ENCODE assay signal across 13 cellular contexts in the genomic region with DNA sequence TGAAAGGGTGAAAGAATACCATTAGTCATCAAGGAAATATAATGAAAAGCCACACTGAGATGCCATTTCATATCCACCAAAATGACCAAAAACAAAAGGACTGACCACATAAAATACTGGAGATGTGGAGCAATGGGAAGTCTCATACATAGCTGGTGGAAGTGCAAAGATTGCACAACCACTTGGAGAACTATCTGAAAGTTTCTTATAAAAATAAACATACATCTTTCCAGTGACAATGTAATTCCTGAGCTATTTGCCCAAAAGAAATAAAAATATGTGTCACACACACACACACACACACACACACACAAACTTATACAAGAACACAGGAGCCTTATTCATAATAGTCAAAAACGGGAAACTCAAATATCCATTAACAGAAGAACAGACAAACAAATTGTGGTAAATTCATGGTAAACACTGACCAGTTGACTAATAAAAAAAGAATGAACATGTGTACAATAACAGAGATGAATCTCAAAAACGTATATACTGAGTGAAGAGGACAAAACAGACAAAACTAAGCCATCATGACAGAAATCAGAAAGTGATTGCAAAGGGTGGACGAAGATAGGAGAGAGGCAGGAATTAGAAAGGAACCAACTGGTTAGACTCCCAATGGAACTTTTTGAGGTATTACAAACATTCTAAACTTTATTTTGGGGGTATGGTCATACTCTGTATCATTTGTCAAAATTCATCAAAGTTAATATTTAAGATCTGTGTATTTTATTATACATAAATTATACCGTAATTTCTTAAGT. TPM values are rescaled to one million over a fixed set of nuclear protein-coding genes. Genes with fewer than 3 reads are reported as not detected.
A peak's percentile ranks its signal among the peaks of the same experiment; 100 is the strongest.
DNase-seq lines count a peak whose midpoint lies in the region; TF ChIP-seq lines count a peak whose summit lies in the region.
"Had no signal": no experiment of that assay in that cellular context is flagged by ENCODE, and none has a peak within 500 bp of the region (broad histone marks: within the 10 kb centered on the region; RNA-seq: fewer than 3 reads in every experiment).

No MANE protein-coding gene starts in this region.

- DNase-seq in AG04450 (ENCODE audit: low read depth, low spot score) (peak; percentile 54), astrocyte of the spinal cord (ENCODE audit: low read depth, low spot score) (peak; percentile 90), iris pigment epithelial cell (ENCODE audit: low read depth) (peak; percentile 92), COLO668 (lab: John Stamatoyannopoulos, UW; ENCODE audit: unreplicated experiment) (no peak), NCI-H82 treated with DMSO at 0.1 percent for 48 hours (lab: John Stamatoyannopoulos, UW; ENCODE audit: unreplicated experiment) (no peak), T-helper 2 cell (no peak)
- no peak for DNase-seq in effector CD4-positive, alpha-beta T cell
- DNase-seq: activated CD4-positive, alpha-beta memory T cell treated with anti-CD3 and anti-CD28 coated beads for 36 hours; heart right ventricle; NCI-H1694 had no signal

- CTCF ChIA-PET in AG04450 (lab: Charles Lee) (interaction anchor here (1.5 kb wide), 1 partner anchor 45 kb away, joined by 4 read pairs; no protein-coding TSS in a partner anchor), HEK293 (lab: Yijun Ruan, JAX) (no interaction called here)

- H3K4me1 ChIP-seq in HEK293 (ENCODE audit: control insufficient read depth, insufficient read depth, low read length), result peaks cover 6% of the 10 kb centered on the region; the same call in 1 of the 2 replicates

- H3K9me3 ChIP-seq in AG04450 (ENCODE audit: control insufficient read depth, insufficient read depth, low read length) (no peaks in the 10 kb centered on the region), HEK293 (ENCODE audit: control insufficient read depth, insufficient read depth, low read depth, low read length) (no peaks in the 10 kb centered on the region)
- H3K9me3 ChIP-seq: HAP-1 had no signal

- POLR2A ChIA-PET in AG04450 (lab: Yijun Ruan, JAX), result interaction anchor here (0.6 to 4.1 kb wide), 3 partner anchors 10 to 347 kb away, joined by 5 to 32 read pairs (median 9); a partner anchor contains a TSS
- POLR2A ChIA-PET in HEK293 (lab: Yijun Ruan, JAX), result no interaction called here

- no peaks in the 10 kb centered on the region for H3K27me3 ChIP-seq in AG04450 (ENCODE audit: control insufficient read depth, insufficient read depth, low read length)
- H3K27me3 ChIP-seq: heart right ventricle, tibial nerve had no signal

- H3K4me3 ChIP-seq in AG04450 (ENCODE audit: low read depth, low read length) (no peak overlapping the region), HEK293 (ENCODE audit: low read depth, low read length) (no peak overlapping the region), astrocyte of the spinal cord (ENCODE audit: low read depth, low read length) (no peak overlapping the region)
- H3K4me3 ChIP-seq: HAP-1, heart right ventricle, tibial nerve had no signal

- in situ Hi-C loops in astrocyte of the spinal cord (cut with HindIII; ENCODE audit: low sequenced_read_pairs), result no loop called here

- H3K36me3 ChIP-seq in HEK293 (ENCODE audit: control insufficient read depth in 2 of 2, insufficient read depth in 1 of 2, low read length in 2 of 2), result no peaks in the 10 kb centered on the region
- H3K36me3 ChIP-seq: HAP-1, heart right ventricle, tibial nerve had no signal

- no peak overlapping the region for H3K27ac ChIP-seq in AG04450 (ENCODE audit: low read depth, low read length)
- H3K27ac ChIP-seq in HEK293 (ENCODE audit: extremely low read depth, low read depth, low read length), result no peak overlapping the region
- H3K27ac ChIP-seq: heart right ventricle had no signal

- no peak for TF ChIP-seq CTCF in AG04450 (IDR thresholded peaks at IDR 0.05; ENCODE audit: low read depth, low read length)
- TF ChIP-seq CTCF in HEK293 (tag by site-specific recombination; IDR thresholded peaks at IDR 0.05), result no peak
- TF ChIP-seq CTCF in astrocyte of the spinal cord (IDR thresholded peaks at IDR 0.05; ENCODE audit: low read depth, low read length), result no peak

TF ChIP-seq in HEK293, 187 proteins besides CTCF, POLR2A, EP300 and RAD21 (continues in another document):
- TF ChIP-seq ZNF549 (tag by site-specific recombination; IDR thresholded peaks at IDR 0.05) (no peak), ZNF521 (tag by site-specific recombination; IDR thresholded peaks at IDR 0.05) (no peak), ZNF221 (tag by site-specific recombination; IDR thresholded peaks at IDR 0.05; ENCODE audit: borderline replicate concordance) (no peak), ZNF624 (tag by site-specific recombination; IDR thresholded peaks at IDR 0.05) (no peak), ZNF112 (tag by site-specific recombination; IDR thresholded peaks at IDR 0.05) (no peak), ZNF302 (tag by site-specific recombination; IDR thresholded peaks at IDR 0.05; ENCODE audit: low read depth) (no peak), PRDM1 (tag by site-specific recombination; IDR thresholded peaks at IDR 0.05) (peak; percentile 4; the same call in 1 of the 2 replicates), WT1 (tag by site-specific recombination; IDR thresholded peaks at IDR 0.05) (no peak), ZNF202 (tag by site-specific recombination; IDR thresholded peaks at IDR 0.05; ENCODE audit: borderline replicate concordance) (no peak), ZNF623 (tag by site-specific recombination; IDR thresholded peaks at IDR 0.05) (no peak), ZNF830 (tag by site-specific recombination; IDR thresholded peaks at IDR 0.05; ENCODE audit: low read depth) (no peak), ZNF585B (tag by site-specific recombination; IDR thresholded peaks at IDR 0.05) (no peak), IKZF3 (tag by site-specific recombination; IDR thresholded peaks at IDR 0.05) (peak; percentile 37; the same call in 1 of the 2 replicates), ZNF10 (tag by site-specific recombination; IDR thresholded peaks at IDR 0.05) (no peak), ZNF433 (tag by site-specific recombination; IDR thresholded peaks at IDR 0.05; ENCODE audit: low read depth) (no peak), ZNF776 (tag by site-specific recombination; IDR thresholded peaks at IDR 0.05; ENCODE audit: borderline replicate concordance) (no peak), ZNF561 (tag by site-specific recombination; IDR thresholded peaks at IDR 0.05; ENCODE audit: borderline replicate concordance) (no peak), ZNF157 (tag by site-specific recombination; IDR thresholded peaks at IDR 0.05) (no peak)
- TF ChIP-seq, protein P1, sequence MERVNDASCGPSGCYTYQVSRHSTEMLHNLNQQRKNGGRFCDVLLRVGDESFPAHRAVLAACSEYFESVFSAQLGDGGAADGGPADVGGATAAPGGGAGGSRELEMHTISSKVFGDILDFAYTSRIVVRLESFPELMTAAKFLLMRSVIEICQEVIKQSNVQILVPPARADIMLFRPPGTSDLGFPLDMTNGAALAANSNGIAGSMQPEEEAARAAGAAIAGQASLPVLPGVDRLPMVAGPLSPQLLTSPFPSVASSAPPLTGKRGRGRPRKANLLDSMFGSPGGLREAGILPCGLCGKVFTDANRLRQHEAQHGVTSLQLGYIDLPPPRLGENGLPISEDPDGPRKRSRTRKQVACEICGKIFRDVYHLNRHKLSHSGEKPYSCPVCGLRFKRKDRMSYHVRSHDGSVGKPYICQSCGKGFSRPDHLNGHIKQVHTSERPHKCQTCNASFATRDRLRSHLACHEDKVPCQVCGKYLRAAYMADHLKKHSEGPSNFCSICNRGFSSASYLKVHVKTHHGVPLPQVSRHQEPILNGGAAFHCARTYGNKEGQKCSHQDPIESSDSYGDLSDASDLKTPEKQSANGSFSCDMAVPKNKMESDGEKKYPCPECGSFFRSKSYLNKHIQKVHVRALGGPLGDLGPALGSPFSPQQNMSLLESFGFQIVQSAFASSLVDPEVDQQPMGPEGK (tag by site-specific recombination; IDR thresholded peaks at IDR 0.05), result no peak
- TF ChIP-seq, protein P2, sequence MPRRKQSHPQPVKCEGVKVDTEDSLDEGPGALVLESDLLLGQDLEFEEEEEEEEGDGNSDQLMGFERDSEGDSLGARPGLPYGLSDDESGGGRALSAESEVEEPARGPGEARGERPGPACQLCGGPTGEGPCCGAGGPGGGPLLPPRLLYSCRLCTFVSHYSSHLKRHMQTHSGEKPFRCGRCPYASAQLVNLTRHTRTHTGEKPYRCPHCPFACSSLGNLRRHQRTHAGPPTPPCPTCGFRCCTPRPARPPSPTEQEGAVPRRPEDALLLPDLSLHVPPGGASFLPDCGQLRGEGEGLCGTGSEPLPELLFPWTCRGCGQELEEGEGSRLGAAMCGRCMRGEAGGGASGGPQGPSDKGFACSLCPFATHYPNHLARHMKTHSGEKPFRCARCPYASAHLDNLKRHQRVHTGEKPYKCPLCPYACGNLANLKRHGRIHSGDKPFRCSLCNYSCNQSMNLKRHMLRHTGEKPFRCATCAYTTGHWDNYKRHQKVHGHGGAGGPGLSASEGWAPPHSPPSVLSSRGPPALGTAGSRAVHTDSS (tag by site-specific recombination; IDR thresholded peaks at IDR 0.05), result no peak
- TF ChIP-seq, protein P3, sequence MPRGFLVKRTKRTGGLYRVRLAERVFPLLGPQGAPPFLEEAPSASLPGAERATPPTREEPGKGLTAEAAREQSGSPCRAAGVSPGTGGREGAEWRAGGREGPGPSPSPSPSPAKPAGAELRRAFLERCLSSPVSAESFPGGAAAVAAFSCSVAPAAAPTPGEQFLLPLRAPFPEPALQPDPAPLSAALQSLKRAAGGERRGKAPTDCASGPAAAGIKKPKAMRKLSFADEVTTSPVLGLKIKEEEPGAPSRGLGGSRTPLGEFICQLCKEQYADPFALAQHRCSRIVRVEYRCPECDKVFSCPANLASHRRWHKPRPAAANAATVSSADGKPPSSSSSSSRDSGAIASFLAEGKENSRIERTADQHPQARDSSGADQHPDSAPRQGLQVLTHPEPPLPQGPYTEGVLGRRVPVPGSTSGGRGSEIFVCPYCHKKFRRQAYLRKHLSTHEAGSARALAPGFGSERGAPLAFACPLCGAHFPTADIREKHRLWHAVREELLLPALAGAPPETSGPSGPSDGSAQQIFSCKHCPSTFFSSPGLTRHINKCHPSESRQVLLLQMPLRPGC (tag by site-specific recombination; IDR thresholded peaks at IDR 0.05), result no peak
- TF ChIP-seq, protein P4, sequence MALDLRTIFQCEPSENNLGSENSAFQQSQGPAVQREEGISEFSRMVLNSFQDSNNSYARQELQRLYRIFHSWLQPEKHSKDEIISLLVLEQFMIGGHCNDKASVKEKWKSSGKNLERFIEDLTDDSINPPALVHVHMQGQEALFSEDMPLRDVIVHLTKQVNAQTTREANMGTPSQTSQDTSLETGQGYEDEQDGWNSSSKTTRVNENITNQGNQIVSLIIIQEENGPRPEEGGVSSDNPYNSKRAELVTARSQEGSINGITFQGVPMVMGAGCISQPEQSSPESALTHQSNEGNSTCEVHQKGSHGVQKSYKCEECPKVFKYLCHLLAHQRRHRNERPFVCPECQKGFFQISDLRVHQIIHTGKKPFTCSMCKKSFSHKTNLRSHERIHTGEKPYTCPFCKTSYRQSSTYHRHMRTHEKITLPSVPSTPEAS (tag by site-specific recombination; IDR thresholded peaks at IDR 0.05), result peak; percentile 63

RNA-seq across cellular contexts. Expression of a gene that starts 21.5 kb away (rescaled TPM):
- polyA plus RNA-seq in AG04450 (2011; rRNA removed), result 11.6 and 11.9 TPM in 2 replicates
- polyA minus RNA-seq in AG04450 (2011; rRNA and poly(A)+ RNA removed), result 5.3 and 8.8 TPM in 2 replicates

Comparison
In these comparisons a context has a peak if more than half of its experiments do, and no peak if none do; other contexts are left out.
1. DNase-seq: peak in AG04450 (single experiment), astrocyte of the spinal cord (single experiment) and iris pigment epithelial cell (single experiment); none in effector CD4-positive, alpha-beta T cell (single experiment), COLO668 (single experiment), NCI-H82 treated with DMSO at 0.1 percent for 48 hours (single experiment) and T-helper 2 cell (0 of 5).